In genomic region chr3:131048030-131048429, GRCh38 we compare ENCODE assay signal across 19 cellular contexts.
"Had no signal": no experiment of that assay in that cellular context is flagged by ENCODE, and none has a peak within 500 bp of the region (broad histone marks: within the 10 kb centered on the region; RNA-seq: fewer than 3 reads in every experiment).

No MANE protein-coding gene starts in this region.

- DNase-seq: activated CD4-positive, alpha-beta T cell treated with anti-CD3 and anti-CD28 coated beads for 1 hour; activated CD4-positive, alpha-beta T cell treated with anti-CD3 and anti-CD28 coated beads, Interleukin-2, amount 50 U/mL, for 1 hour; activated CD8-positive, alpha-beta memory T cell treated with anti-CD3 and anti-CD28 coated beads for 24 hours; activated CD8-positive, alpha-beta memory T cell treated with anti-CD3 and anti-CD28 coated beads, Interleukin-2, amount 50 U/mL, for 4 hours; activated naive CD4-positive, alpha-beta T cell treated with Interleukin-2 at 50 U/mL for 16 hours; activated naive CD8-positive, alpha-beta T cell treated with anti-CD3 and anti-CD28 coated beads for 36 hours; activated T-cell treated with anti-CD3 and anti-CD28 coated beads, Interleukin-2, amount 50 U/mL, for 4 hours; central memory CD4-positive, alpha-beta T cell; dermis blood vessel endothelial cell; effector CD8-positive, alpha-beta T cell; foreskin fibroblast; heart right ventricle; lower lobe of right lung; naive B cell; psoas muscle; stimulated activated CD4-positive, alpha-beta T cell treated with anti-CD3 and anti-CD28 coated beads, Interleukin-4, amount 100 ng/mL, for 4 hours; stimulated activated naive CD8-positive, alpha-beta T cell treated with anti-CD3 and anti-CD28 coated beads, Interleukin-15, Interleukin-2, amounts not matched to agents 100 U/mL and 50 U/mL, for 24 hours; upper lobe of right lung had no signal

- H3K4me1 ChIP-seq: heart right ventricle, lower lobe of right lung, psoas muscle, right atrium auricular region, upper lobe of right lung had no signal

- H3K4me3 ChIP-seq: heart right ventricle, lower lobe of right lung, psoas muscle, right atrium auricular region, upper lobe of right lung had no signal

- H3K27ac ChIP-seq: heart right ventricle, lower lobe of right lung, psoas muscle, right atrium auricular region, upper lobe of right lung had no signal

- H3K36me3 ChIP-seq: heart right ventricle, lower lobe of right lung, right atrium auricular region, upper lobe of right lung had no signal

- H3K27me3 ChIP-seq: heart right ventricle, right atrium auricular region, upper lobe of right lung had no signal

- H3K9me3 ChIP-seq: lower lobe of right lung, psoas muscle, right atrium auricular region, upper lobe of right lung had no signal
